Comparison of ENCODE assay signal across 28 cellular contexts in the genomic region with DNA sequence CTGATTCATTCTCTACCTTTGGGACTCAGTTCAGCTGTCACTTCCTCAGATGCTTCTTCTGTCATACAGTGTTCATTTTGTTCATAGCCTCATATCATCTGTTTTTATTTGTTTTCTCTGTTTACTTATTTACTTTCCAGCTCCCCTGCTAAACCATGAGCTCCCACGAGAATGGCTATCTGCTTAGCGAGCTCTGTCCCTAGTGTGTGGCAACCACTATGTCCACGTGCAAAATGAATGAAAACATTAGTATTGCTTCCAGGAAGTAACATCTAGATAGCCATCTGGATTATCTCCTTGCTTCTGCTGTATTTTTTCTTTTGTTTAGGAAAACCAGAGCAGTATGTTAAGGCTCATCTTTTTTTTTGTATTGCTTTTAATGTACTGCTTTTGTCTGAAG.
"Had no signal": no experiment of that assay in that cellular context is flagged by ENCODE, and none has a peak within 500 bp of the region (broad histone marks: within the 10 kb centered on the region; RNA-seq: fewer than 3 reads in every experiment).

No MANE protein-coding gene starts in this region.

- H3K27me3 ChIP-seq: hepatocyte, neural progenitor cell, neutrophil, right atrium auricular region, stomach, testis, thyroid gland, transverse colon, upper lobe of left lung, vagina had no signal

- H3K4me3 Mint-ChIP-seq: naive thymus-derived CD8-positive, alpha-beta T cell; nephron; neural progenitor cell; stimulated activated naive B cell treated with anti-CD40 and anti-IgM and Interleukin-4, amounts not matched to agents 10 μg/mL and 1 μg/mL and 100 μg/mL, for 72 hours had no signal

- H3K4me1 Mint-ChIP-seq: naive thymus-derived CD8-positive, alpha-beta T cell; nephron; stimulated activated naive B cell treated with anti-CD40 and anti-IgM and Interleukin-4, amounts not matched to agents 10 μg/mL and 1 μg/mL and 100 μg/mL, for 72 hours had no signal

- H3K27ac ChIP-seq: hepatocyte, lower lobe of right lung, neural progenitor cell, neutrophil, parathyroid adenoma, psoas muscle, right atrium auricular region, skin epidermis, stomach, testis, thyroid gland, transverse colon, upper lobe of left lung, vagina had no signal

- H3K9me3 Mint-ChIP-seq: nephron; neural progenitor cell; stimulated activated naive B cell treated with anti-CD40 and anti-IgM and Interleukin-4, amounts not matched to agents 10 μg/mL and 1 μg/mL and 100 μg/mL, for 72 hours had no signal

- H3K4me3 ChIP-seq: hepatocyte, lower lobe of right lung, neural progenitor cell, psoas muscle, right atrium auricular region, skin epidermis, stomach, testis, thyroid gland, transverse colon, upper lobe of left lung, vagina had no signal

- H3K4me1 ChIP-seq: lower lobe of right lung, neural progenitor cell, psoas muscle, right atrium auricular region, stomach, testis, thyroid gland, transverse colon, upper lobe of left lung, vagina had no signal

- DNase-seq: islet precursor cell; left ventricle myocardium superior; lower lobe of right lung; mammary epithelial cell; mesenchymal stem cell; naive thymus-derived CD8-positive, alpha-beta T cell; occipital lobe; psoas muscle; stimulated activated CD4-positive, alpha-beta T cell treated with anti-CD3 and anti-CD28 coated beads, Interleukin-12 subunit alpha, Interleukin-12 subunit beta, amount 100 ng/mL, for 4 hours; stimulated activated CD4-positive, alpha-beta T cell treated with anti-CD3 and anti-CD28 coated beads, Interleukin-15, amount 100 ng/mL, for 24 hours; stimulated activated CD4-positive, alpha-beta T cell treated with anti-CD3 and anti-CD28 coated beads, Interleukin-2, amount 100 ng/mL, for 24 hours; stimulated activated CD4-positive, alpha-beta T cell treated with anti-CD3 and anti-CD28 coated beads, Interleukin-4, amount 100 ng/mL, for 1 hour; stimulated activated naive B cell treated with anti-CD40 and anti-IgM and Interleukin-4, amounts not matched to agents 10 μg/mL and 1 μg/mL and 100 μg/mL, for 72 hours; stimulated activated naive CD8-positive, alpha-beta T cell treated with anti-CD3 and anti-CD28 coated beads, Interleukin-15, Interleukin-2, amounts not matched to agents 100 U/mL and 50 U/mL, for 24 hours; stomach; testis; thyroid gland; transverse colon; upper lobe of left lung had no signal

- H3K36me3 ChIP-seq: lower lobe of right lung, neural progenitor cell, neutrophil, right atrium auricular region, stomach, thyroid gland, transverse colon, upper lobe of left lung, vagina had no signal

- H3K27ac Mint-ChIP-seq: naive thymus-derived CD8-positive, alpha-beta T cell; nephron; neural progenitor cell; stimulated activated naive B cell treated with anti-CD40 and anti-IgM and Interleukin-4, amounts not matched to agents 10 μg/mL and 1 μg/mL and 100 μg/mL, for 72 hours had no signal

- H3K36me3 Mint-ChIP-seq: naive thymus-derived CD8-positive, alpha-beta T cell; neural progenitor cell; stimulated activated naive B cell treated with anti-CD40 and anti-IgM and Interleukin-4, amounts not matched to agents 10 μg/mL and 1 μg/mL and 100 μg/mL, for 72 hours had no signal

- ATAC-seq: left ventricle myocardium superior; lower lobe of right lung; naive thymus-derived CD8-positive, alpha-beta T cell; psoas muscle; sciatic nerve; stimulated activated naive B cell treated with anti-CD40 and anti-IgM and Interleukin-4, amounts not matched to agents 10 μg/mL and 1 μg/mL and 100 μg/mL, for 72 hours; stimulated activated naive CD8-positive, alpha-beta T cell treated with anti-CD3 and anti-CD28 coated beads, Interleukin-15, Interleukin-2, amounts not matched to agents 100 U/mL and 50 U/mL, for 24 hours had no signal

- H3K27me3 Mint-ChIP-seq: stimulated activated naive B cell treated with anti-CD40 and anti-IgM and Interleukin-4, amounts not matched to agents 10 μg/mL and 1 μg/mL and 100 μg/mL, for 72 hours had no signal

- H3K9me3 ChIP-seq: lower lobe of right lung, neutrophil, psoas muscle, right atrium auricular region, stomach, testis, thyroid gland, transverse colon, upper lobe of left lung, vagina had no signal
